Comparison of ENCODE assay signal across 1 cellular context in the genomic region with DNA sequence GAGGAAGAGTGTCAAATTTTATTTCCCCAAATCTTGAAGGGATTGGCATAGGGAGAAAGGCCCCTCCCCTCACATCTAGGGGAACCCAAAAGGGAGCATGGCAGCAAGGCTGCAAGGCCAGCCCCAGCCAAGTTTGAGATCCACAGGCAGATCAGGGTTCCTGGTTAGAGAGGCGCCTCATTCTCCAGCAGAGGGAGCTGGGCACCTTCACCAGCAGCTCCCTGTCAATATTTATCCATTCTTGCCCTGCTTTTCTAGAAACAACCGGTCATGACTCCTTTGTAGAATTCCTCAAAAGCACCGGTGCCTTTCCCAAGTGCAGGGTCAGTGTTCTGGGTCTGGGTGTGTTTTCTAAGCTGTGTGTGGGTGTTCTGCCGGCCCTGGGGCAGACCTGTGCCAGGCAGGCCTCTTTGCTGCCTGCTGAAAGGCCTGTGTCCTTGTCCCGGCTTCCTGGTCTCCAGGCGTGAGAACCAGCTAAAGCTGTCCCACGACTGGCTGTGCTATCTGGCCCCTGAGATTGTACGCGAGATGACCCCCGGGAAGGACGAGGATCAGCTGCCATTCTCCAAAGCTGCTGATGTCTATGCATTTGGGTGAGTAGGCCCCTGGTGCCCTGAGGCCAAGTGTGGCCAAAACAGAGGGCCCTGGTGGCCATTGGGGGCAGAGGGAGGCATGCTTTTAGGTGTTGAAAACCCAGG.
TF ChIP-seq lines count a peak whose summit lies in the region.

No MANE protein-coding gene starts in this region.

TF ChIP-seq in HepG2, 621 proteins besides CTCF, POLR2A, EP300 and RAD21 (continued from another document and continues in another):
- TF ChIP-seq, protein P1, sequence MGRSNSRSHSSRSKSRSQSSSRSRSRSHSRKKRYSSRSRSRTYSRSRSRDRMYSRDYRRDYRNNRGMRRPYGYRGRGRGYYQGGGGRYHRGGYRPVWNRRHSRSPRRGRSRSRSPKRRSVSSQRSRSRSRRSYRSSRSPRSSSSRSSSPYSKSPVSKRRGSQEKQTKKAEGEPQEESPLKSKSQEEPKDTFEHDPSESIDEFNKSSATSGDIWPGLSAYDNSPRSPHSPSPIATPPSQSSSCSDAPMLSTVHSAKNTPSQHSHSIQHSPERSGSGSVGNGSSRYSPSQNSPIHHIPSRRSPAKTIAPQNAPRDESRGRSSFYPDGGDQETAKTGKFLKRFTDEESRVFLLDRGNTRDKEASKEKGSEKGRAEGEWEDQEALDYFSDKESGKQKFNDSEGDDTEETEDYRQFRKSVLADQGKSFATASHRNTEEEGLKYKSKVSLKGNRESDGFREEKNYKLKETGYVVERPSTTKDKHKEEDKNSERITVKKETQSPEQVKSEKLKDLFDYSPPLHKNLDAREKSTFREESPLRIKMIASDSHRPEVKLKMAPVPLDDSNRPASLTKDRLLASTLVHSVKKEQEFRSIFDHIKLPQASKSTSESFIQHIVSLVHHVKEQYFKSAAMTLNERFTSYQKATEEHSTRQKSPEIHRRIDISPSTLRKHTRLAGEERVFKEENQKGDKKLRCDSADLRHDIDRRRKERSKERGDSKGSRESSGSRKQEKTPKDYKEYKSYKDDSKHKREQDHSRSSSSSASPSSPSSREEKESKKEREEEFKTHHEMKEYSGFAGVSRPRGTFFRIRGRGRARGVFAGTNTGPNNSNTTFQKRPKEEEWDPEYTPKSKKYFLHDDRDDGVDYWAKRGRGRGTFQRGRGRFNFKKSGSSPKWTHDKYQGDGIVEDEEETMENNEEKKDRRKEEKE (IDR thresholded peaks at IDR 0.05) = no peak
- no peak for TF ChIP-seq NR2F6 (IDR thresholded peaks at IDR 0.05)
- 0 out of 2 replicates have a peak, but pooled peaks have one; percentile 24 for TF ChIP-seq NR2F6 (CRISPR knock-in tag; IDR thresholded peaks at IDR 0.05)
- TF ChIP-seq HNF4A (CRISPR knock-in tag; IDR thresholded peaks at IDR 0.05) = no peak
- TF ChIP-seq KDM3A (CRISPR knock-in tag; IDR thresholded peaks at IDR 0.05; ENCODE audit: low read depth) = no peak
- no peak for TF ChIP-seq ZNF703 (CRISPR knock-in tag; IDR thresholded peaks at IDR 0.05; ENCODE audit: borderline replicate concordance)
- TF ChIP-seq MTA1 (CRISPR knock-in tag; IDR thresholded peaks at IDR 0.05; ENCODE audit: borderline replicate concordance) = no peak
- no peak for TF ChIP-seq ZNF737 (CRISPR knock-in tag; IDR thresholded peaks at IDR 0.05; ENCODE audit: borderline replicate concordance)
- no peak for TF ChIP-seq HDAC2 (CRISPR knock-in tag; IDR thresholded peaks at IDR 0.05)
- TF ChIP-seq ZNF563 (CRISPR knock-in tag; IDR thresholded peaks at IDR 0.05) = 0 out of 2 replicates have a peak, but pooled peaks have one; percentile 34
- TF ChIP-seq RXRA (CRISPR knock-in tag; IDR thresholded peaks at IDR 0.05) = 0 out of 2 replicates have a peak, but pooled peaks have one; percentile 29
- no peak for TF ChIP-seq BORCS8-MEF2B (CRISPR knock-in tag; IDR thresholded peaks at IDR 0.05)
- peak; percentile 40; the same call in 1 of the 2 replicates for TF ChIP-seq RXRB (CRISPR knock-in tag; IDR thresholded peaks at IDR 0.05; ENCODE audit: borderline replicate concordance)
- TF ChIP-seq, protein P2, sequence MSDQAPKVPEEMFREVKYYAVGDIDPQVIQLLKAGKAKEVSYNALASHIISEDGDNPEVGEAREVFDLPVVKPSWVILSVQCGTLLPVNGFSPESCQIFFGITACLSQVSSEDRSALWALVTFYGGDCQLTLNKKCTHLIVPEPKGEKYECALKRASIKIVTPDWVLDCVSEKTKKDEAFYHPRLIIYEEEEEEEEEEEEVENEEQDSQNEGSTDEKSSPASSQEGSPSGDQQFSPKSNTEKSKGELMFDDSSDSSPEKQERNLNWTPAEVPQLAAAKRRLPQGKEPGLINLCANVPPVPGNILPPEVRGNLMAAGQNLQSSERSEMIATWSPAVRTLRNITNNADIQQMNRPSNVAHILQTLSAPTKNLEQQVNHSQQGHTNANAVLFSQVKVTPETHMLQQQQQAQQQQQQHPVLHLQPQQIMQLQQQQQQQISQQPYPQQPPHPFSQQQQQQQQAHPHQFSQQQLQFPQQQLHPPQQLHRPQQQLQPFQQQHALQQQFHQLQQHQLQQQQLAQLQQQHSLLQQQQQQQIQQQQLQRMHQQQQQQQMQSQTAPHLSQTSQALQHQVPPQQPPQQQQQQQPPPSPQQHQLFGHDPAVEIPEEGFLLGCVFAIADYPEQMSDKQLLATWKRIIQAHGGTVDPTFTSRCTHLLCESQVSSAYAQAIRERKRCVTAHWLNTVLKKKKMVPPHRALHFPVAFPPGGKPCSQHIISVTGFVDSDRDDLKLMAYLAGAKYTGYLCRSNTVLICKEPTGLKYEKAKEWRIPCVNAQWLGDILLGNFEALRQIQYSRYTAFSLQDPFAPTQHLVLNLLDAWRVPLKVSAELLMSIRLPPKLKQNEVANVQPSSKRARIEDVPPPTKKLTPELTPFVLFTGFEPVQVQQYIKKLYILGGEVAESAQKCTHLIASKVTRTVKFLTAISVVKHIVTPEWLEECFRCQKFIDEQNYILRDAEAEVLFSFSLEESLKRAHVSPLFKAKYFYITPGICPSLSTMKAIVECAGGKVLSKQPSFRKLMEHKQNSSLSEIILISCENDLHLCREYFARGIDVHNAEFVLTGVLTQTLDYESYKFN (CRISPR knock-in tag; conservative IDR thresholded peaks at IDR 0.05) = no peak
- TF ChIP-seq ZNF772 (CRISPR knock-in tag; IDR thresholded peaks at IDR 0.05) = no peak
- TF ChIP-seq, protein P3, sequence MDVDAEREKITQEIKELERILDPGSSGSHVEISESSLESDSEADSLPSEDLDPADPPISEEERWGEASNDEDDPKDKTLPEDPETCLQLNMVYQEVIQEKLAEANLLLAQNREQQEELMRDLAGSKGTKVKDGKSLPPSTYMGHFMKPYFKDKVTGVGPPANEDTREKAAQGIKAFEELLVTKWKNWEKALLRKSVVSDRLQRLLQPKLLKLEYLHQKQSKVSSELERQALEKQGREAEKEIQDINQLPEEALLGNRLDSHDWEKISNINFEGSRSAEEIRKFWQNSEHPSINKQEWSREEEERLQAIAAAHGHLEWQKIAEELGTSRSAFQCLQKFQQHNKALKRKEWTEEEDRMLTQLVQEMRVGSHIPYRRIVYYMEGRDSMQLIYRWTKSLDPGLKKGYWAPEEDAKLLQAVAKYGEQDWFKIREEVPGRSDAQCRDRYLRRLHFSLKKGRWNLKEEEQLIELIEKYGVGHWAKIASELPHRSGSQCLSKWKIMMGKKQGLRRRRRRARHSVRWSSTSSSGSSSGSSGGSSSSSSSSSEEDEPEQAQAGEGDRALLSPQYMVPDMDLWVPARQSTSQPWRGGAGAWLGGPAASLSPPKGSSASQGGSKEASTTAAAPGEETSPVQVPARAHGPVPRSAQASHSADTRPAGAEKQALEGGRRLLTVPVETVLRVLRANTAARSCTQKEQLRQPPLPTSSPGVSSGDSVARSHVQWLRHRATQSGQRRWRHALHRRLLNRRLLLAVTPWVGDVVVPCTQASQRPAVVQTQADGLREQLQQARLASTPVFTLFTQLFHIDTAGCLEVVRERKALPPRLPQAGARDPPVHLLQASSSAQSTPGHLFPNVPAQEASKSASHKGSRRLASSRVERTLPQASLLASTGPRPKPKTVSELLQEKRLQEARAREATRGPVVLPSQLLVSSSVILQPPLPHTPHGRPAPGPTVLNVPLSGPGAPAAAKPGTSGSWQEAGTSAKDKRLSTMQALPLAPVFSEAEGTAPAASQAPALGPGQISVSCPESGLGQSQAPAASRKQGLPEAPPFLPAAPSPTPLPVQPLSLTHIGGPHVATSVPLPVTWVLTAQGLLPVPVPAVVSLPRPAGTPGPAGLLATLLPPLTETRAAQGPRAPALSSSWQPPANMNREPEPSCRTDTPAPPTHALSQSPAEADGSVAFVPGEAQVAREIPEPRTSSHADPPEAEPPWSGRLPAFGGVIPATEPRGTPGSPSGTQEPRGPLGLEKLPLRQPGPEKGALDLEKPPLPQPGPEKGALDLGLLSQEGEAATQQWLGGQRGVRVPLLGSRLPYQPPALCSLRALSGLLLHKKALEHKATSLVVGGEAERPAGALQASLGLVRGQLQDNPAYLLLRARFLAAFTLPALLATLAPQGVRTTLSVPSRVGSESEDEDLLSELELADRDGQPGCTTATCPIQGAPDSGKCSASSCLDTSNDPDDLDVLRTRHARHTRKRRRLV (CRISPR knock-in tag; IDR thresholded peaks at IDR 0.05) = no peak
- no peak for TF ChIP-seq LCORL (IDR thresholded peaks at IDR 0.05)
- TF ChIP-seq LCORL (CRISPR knock-in tag; IDR thresholded peaks at IDR 0.05) = no peak
- TF ChIP-seq, protein P4, sequence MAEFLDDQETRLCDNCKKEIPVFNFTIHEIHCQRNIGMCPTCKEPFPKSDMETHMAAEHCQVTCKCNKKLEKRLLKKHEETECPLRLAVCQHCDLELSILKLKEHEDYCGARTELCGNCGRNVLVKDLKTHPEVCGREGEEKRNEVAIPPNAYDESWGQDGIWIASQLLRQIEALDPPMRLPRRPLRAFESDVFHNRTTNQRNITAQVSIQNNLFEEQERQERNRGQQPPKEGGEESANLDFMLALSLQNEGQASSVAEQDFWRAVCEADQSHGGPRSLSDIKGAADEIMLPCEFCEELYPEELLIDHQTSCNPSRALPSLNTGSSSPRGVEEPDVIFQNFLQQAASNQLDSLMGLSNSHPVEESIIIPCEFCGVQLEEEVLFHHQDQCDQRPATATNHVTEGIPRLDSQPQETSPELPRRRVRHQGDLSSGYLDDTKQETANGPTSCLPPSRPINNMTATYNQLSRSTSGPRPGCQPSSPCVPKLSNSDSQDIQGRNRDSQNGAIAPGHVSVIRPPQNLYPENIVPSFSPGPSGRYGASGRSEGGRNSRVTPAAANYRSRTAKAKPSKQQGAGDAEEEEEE (CRISPR knock-in tag; IDR thresholded peaks at IDR 0.05; ENCODE audit: borderline replicate concordance) = no peak
- no peak for TF ChIP-seq DMAP1 (CRISPR knock-in tag; IDR thresholded peaks at IDR 0.05)
- TF ChIP-seq, protein P5, sequence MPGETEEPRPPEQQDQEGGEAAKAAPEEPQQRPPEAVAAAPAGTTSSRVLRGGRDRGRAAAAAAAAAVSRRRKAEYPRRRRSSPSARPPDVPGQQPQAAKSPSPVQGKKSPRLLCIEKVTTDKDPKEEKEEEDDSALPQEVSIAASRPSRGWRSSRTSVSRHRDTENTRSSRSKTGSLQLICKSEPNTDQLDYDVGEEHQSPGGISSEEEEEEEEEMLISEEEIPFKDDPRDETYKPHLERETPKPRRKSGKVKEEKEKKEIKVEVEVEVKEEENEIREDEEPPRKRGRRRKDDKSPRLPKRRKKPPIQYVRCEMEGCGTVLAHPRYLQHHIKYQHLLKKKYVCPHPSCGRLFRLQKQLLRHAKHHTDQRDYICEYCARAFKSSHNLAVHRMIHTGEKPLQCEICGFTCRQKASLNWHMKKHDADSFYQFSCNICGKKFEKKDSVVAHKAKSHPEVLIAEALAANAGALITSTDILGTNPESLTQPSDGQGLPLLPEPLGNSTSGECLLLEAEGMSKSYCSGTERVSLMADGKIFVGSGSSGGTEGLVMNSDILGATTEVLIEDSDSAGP (CRISPR knock-in tag; IDR thresholded peaks at IDR 0.05; ENCODE audit: borderline replicate concordance) = peak; percentile 31; the same call in 1 of the 2 replicates
- TF ChIP-seq SP5 (CRISPR knock-in tag; IDR thresholded peaks at IDR 0.05; ENCODE audit: borderline replicate concordance, low read depth) = no peak
- TF ChIP-seq NFE2L2 (IDR thresholded peaks at IDR 0.05; ENCODE audit: low read length) = no peak
- no peak for TF ChIP-seq HOXA3 (CRISPR knock-in tag; IDR thresholded peaks at IDR 0.05)
- no peak for TF ChIP-seq HOXA9 (CRISPR knock-in tag; IDR thresholded peaks at IDR 0.05; ENCODE audit: borderline replicate concordance)
- no peak for TF ChIP-seq ZKSCAN8 (CRISPR knock-in tag; IDR thresholded peaks at IDR 0.05; ENCODE audit: borderline replicate concordance)
- TF ChIP-seq, protein P6, sequence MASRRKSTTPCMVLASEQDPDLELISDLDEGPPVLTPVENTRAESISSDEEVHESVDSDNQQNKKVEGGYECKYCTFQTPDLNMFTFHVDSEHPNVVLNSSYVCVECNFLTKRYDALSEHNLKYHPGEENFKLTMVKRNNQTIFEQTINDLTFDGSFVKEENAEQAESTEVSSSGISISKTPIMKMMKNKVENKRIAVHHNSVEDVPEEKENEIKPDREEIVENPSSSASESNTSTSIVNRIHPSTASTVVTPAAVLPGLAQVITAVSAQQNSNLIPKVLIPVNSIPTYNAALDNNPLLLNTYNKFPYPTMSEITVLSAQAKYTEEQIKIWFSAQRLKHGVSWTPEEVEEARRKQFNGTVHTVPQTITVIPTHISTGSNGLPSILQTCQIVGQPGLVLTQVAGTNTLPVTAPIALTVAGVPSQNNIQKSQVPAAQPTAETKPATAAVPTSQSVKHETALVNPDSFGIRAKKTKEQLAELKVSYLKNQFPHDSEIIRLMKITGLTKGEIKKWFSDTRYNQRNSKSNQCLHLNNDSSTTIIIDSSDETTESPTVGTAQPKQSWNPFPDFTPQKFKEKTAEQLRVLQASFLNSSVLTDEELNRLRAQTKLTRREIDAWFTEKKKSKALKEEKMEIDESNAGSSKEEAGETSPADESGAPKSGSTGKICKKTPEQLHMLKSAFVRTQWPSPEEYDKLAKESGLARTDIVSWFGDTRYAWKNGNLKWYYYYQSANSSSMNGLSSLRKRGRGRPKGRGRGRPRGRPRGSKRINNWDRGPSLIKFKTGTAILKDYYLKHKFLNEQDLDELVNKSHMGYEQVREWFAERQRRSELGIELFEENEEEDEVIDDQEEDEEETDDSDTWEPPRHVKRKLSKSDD (CRISPR knock-in tag; IDR thresholded peaks at IDR 0.05; ENCODE audit: low read depth) = no peak
- peak; percentile 26 for TF ChIP-seq TEAD3 (CRISPR knock-in tag; optimal IDR thresholded peaks at IDR 0.05; ENCODE audit: borderline replicate concordance)
- no peak for TF ChIP-seq ZNF883 (CRISPR knock-in tag; IDR thresholded peaks at IDR 0.05; ENCODE audit: not compliant biosample characterization)
- no peak for TF ChIP-seq ZKSCAN1 (IDR thresholded peaks at IDR 0.05; ENCODE audit: low read length)
- no peak for TF ChIP-seq ERF (CRISPR knock-in tag; IDR thresholded peaks at IDR 0.05)
- TF ChIP-seq SAP130 (CRISPR knock-in tag; IDR thresholded peaks at IDR 0.05; ENCODE audit: low read depth) = 0 out of 2 replicates have a peak, but pooled peaks have one; percentile 29
- TF ChIP-seq NFYC (CRISPR knock-in tag; IDR thresholded peaks at IDR 0.05) = no peak
- no peak for TF ChIP-seq ZFP36L1 (CRISPR knock-in tag; IDR thresholded peaks at IDR 0.05)
- TF ChIP-seq ATAD3A (CRISPR knock-in tag; IDR thresholded peaks at IDR 0.05) = no peak
- TF ChIP-seq, protein P7, sequence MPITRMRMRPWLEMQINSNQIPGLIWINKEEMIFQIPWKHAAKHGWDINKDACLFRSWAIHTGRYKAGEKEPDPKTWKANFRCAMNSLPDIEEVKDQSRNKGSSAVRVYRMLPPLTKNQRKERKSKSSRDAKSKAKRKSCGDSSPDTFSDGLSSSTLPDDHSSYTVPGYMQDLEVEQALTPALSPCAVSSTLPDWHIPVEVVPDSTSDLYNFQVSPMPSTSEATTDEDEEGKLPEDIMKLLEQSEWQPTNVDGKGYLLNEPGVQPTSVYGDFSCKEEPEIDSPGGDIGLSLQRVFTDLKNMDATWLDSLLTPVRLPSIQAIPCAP (CRISPR knock-in tag; IDR thresholded peaks at IDR 0.05; ENCODE audit: low read depth) = no peak
- TF ChIP-seq SMC3 (IDR thresholded peaks at IDR 0.05; ENCODE audit: low read length) = peak; percentile 86
- no peak for TF ChIP-seq ZNF530 (CRISPR knock-in tag; IDR thresholded peaks at IDR 0.05; ENCODE audit: low read depth)
- TF ChIP-seq PHF21A (CRISPR knock-in tag; IDR thresholded peaks at IDR 0.05) = no peak
- no peak for TF ChIP-seq SNAPC2 (CRISPR knock-in tag; IDR thresholded peaks at IDR 0.05)
- no peak for TF ChIP-seq NFYB (CRISPR knock-in tag; IDR thresholded peaks at IDR 0.05)
- TF ChIP-seq HDAC6 (IDR thresholded peaks at IDR 0.05; ENCODE audit: low read depth, low read length) = no peak
- TF ChIP-seq TBX3 (IDR thresholded peaks at IDR 0.05; ENCODE audit: borderline replicate concordance) = no peak
- TF ChIP-seq KMT2A (CRISPR knock-in tag; IDR thresholded peaks at IDR 0.05) = no peak
- no peak for TF ChIP-seq TCF12 (IDR thresholded peaks at IDR 0.05)
- no peak for TF ChIP-seq TCF12 (CRISPR knock-in tag; IDR thresholded peaks at IDR 0.05)
- TF ChIP-seq JARID2 (CRISPR knock-in tag; IDR thresholded peaks at IDR 0.05; ENCODE audit: insufficient replicate concordance) = no peak
- TF ChIP-seq ZBTB1 (CRISPR knock-in tag; IDR thresholded peaks at IDR 0.05; ENCODE audit: borderline replicate concordance) = no peak
